In the genomic region with DNA sequence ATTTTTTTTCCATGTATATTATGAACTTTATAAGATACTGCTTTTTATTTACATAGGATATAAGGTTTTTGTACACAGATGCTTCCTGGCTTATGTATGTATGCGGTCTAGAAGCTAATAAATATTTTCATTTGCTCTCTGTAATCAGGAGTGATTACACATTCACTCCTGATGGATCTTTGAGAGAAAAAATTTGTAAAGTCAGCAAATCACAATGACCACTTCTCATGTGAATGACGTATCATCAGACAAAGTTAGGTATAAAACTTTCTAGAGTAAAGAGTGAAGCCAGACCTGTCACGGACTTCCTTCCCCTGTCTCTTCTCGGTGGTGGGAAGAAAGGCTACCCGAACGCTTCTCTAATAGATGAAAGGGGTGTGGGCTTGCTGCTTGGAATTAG, we compare ENCODE assay signal across 6 cellular contexts.
"Had no signal": no experiment of that assay in that cellular context is flagged by ENCODE, and none has a peak within 500 bp of the region (broad histone marks: within the 10 kb centered on the region; RNA-seq: fewer than 3 reads in every experiment).

No MANE protein-coding gene starts in this region.

- H3K9ac ChIP-seq: KMS-11 had no signal

- H3K27ac ChIP-seq: HL-60, KMS-11 had no signal

- FAIRE-seq: HTR-8/SVneo had no signal

- H3K4me2 ChIP-seq: KMS-11 had no signal

- DNase-seq: Karpas-422, KBM-7, KG1 had no signal
